Comparison of ENCODE assay signal across 27 cellular contexts in the genomic region with DNA sequence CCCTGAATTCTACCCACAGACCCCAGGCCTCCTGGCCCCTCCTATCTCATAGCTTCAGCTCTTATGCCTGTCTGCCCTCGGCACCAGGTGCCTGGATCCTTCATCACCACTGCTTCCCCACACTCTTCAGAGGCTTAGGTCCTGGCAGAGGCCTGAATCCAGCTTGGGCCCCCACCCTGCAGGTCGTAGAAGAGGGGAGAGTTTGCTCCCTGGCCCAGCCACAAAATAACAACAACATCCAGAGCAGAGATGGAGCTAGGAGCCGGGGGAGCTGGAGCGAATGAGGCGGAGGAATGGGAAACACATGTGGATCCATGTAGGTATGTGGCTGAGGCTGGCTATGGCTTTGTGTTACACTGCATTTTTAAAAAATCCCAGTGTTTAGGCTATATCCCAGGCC. TPM values are rescaled to one million over a fixed set of nuclear protein-coding genes. Genes with fewer than 3 reads are reported as not detected.
"Had no signal": no experiment of that assay in that cellular context is flagged by ENCODE, and none has a peak within 500 bp of the region (broad histone marks: within the 10 kb centered on the region; RNA-seq: fewer than 3 reads in every experiment).

No MANE protein-coding gene starts in this region.

- H3K36me3 ChIP-seq: upper lobe of right lung had no signal

- H3K27ac Mint-ChIP-seq: activated B cell treated with CpG ODN at 0.5 μM for 24 hours; activated CD4-positive, alpha-beta T cell treated with anti-CD3 and anti-CD28 coated beads for 36 hours; activated naive CD4-positive, alpha-beta T cell treated with anti-CD3 and anti-CD28 coated beads, Interleukin-2, amount 10 ng/mL, durations not matched to agents 7 days and 5 days; dendritic cell treated with granulocyte-macrophage colony-stimulating factor and Interleukin-4, amounts not matched to agents 40 ng/mL and 50 ng/mL, for 4 days had no signal

- H3K27ac ChIP-seq: upper lobe of right lung had no signal

- H3K4me3 Mint-ChIP-seq: activated B cell treated with CpG ODN at 0.5 μM for 24 hours; activated CD4-positive, alpha-beta T cell treated with anti-CD3 and anti-CD28 coated beads for 36 hours; activated naive CD4-positive, alpha-beta T cell treated with anti-CD3 and anti-CD28 coated beads, Interleukin-2, amount 10 ng/mL, durations not matched to agents 7 days and 5 days; dendritic cell treated with granulocyte-macrophage colony-stimulating factor and Interleukin-4, amounts not matched to agents 40 ng/mL and 50 ng/mL, for 4 days had no signal

- H3K9me3 ChIP-seq: upper lobe of right lung had no signal

- DNase-seq: activated B cell treated with CpG ODN at 0.5 μM for 24 hours; activated CD4-positive, alpha-beta T cell treated with anti-CD3 and anti-CD28 coated beads for 36 hours; activated CD4-positive, alpha-beta T cell treated with anti-CD3 and anti-CD28 coated beads, Interleukin-2, amount 50 U/mL, for 4 hours; activated effector memory CD4-positive, alpha-beta T cell treated with anti-CD3 and anti-CD28 coated beads, Interleukin-2, amount 50 U/mL, for 16 hours; activated naive CD4-positive, alpha-beta T cell treated with anti-CD3 and anti-CD28 coated beads, Interleukin-2, amount 10 ng/mL, durations not matched to agents 7 days and 5 days; activated T-cell treated with anti-CD3 and anti-CD28 coated beads for 4 hours; amygdala; effector CD8-positive, alpha-beta T cell; foreskin melanocyte; glutamatergic neuron; hippocampal formation; left ventricle myocardium superior; nucleus accumbens; small intestine; stimulated activated CD4-positive, alpha-beta T cell treated with anti-CD3 and anti-CD28 coated beads, Interleukin-2, amount 100 ng/mL, for 24 hours; stimulated activated naive CD4-positive, alpha-beta T cell; T-helper 9 cell; upper lobe of right lung had no signal

- H3K4me3 ChIP-seq: upper lobe of right lung had no signal

- H3K27me3 ChIP-seq: upper lobe of right lung had no signal

- H3K9me3 Mint-ChIP-seq: dendritic cell treated with granulocyte-macrophage colony-stimulating factor and Interleukin-4, amounts not matched to agents 40 ng/mL and 50 ng/mL, for 4 days had no signal

RNA-seq across cellular contexts. Expression of a gene that starts 7.8 kb away (rescaled TPM):
- total RNA-seq: activated B cell treated with CpG ODN at 0.5 μM for 24 hours; activated CD4-positive, alpha-beta T cell treated with anti-CD3 and anti-CD28 coated beads for 36 hours; activated CD8-positive, alpha-beta memory T cell treated with anti-CD3 and anti-CD28 coated beads for 36 hours; bronchial epithelial cell; chondrocyte; endothelial cell of umbilical vein; esophagus mucosa; myocyte; T-helper 1 cell treated with Interleukin-12 subunit alpha and Interleukin-12 subunit beta and Interleukin-4 antibody, amounts not matched to agents 30 ng/mL and 1 ng/mL, for 36 hours; upper lobe of right lung had no signal
- polyA plus RNA-seq: endothelial cell of umbilical vein, neural cell had no signal

RNA-seq across cellular contexts. Expression of a gene that starts 21.8 kb away (rescaled TPM):
- total RNA-seq: activated B cell treated with CpG ODN at 0.5 μM for 24 hours; bronchial epithelial cell; endothelial cell of umbilical vein; T-helper 1 cell treated with Interleukin-12 subunit alpha and Interleukin-12 subunit beta and Interleukin-4 antibody, amounts not matched to agents 30 ng/mL and 1 ng/mL, for 36 hours had no signal
- polyA plus RNA-seq: endothelial cell of umbilical vein had no signal
